In genomic region chr10:109846832-109847231, GRCh38 we compare ENCODE assay signal across 24 cellular contexts.
"Had no signal": no experiment of that assay in that cellular context is flagged by ENCODE, and none has a peak within 500 bp of the region (broad histone marks: within the 10 kb centered on the region; RNA-seq: fewer than 3 reads in every experiment).

No MANE protein-coding gene starts in this region.

- H3K27me3 Mint-ChIP-seq: activated CD4-positive, alpha-beta memory T cell treated with anti-CD3 and anti-CD28 coated beads for 36 hours had no signal

- H3K9me3 ChIP-seq: adrenal gland, breast epithelium, MG63 had no signal

- H3K27me3 ChIP-seq: breast epithelium, MG63 had no signal

- H3K4me1 Mint-ChIP-seq: activated B cell treated with CpG ODN at 0.5 μM for 24 hours; activated CD4-positive, alpha-beta T cell treated with anti-CD3 and anti-CD28 coated beads, Interleukin-2, amount 10 ng/mL, durations not matched to agents 24 days and 14 days had no signal

- H3K4me3 Mint-ChIP-seq: activated B cell treated with CpG ODN at 0.5 μM for 24 hours; activated CD4-positive, alpha-beta memory T cell treated with anti-CD3 and anti-CD28 coated beads for 36 hours; activated CD4-positive, alpha-beta T cell treated with anti-CD3 and anti-CD28 coated beads, Interleukin-2, amount 10 ng/mL, durations not matched to agents 24 days and 14 days; activated naive CD8-positive, alpha-beta T cell treated with anti-CD3 and anti-CD28 coated beads, Interleukin-2, amount 10 ng/mL, durations not matched to agents 7 days and 5 days had no signal

- DNase-seq: activated B cell treated with CpG ODN at 0.5 μM for 24 hours; activated CD4-positive, alpha-beta memory T cell treated with anti-CD3 and anti-CD28 coated beads for 36 hours; activated CD4-positive, alpha-beta T cell treated with anti-CD3 and anti-CD28 coated beads for 1 hour; activated CD4-positive, alpha-beta T cell treated with anti-CD3 and anti-CD28 coated beads, Interleukin-2, amount 10 ng/mL, durations not matched to agents 24 days and 14 days; activated CD8-positive, alpha-beta memory T cell treated with anti-CD3 and anti-CD28 coated beads for 24 hours; activated naive CD4-positive, alpha-beta T cell treated with anti-CD3 and anti-CD28 coated beads, Interleukin-2, amount 50 U/mL, for 16 hours; activated naive CD8-positive, alpha-beta T cell treated with anti-CD3 and anti-CD28 coated beads, Interleukin-2, amount 10 ng/mL, durations not matched to agents 7 days and 5 days; activated T-cell treated with anti-CD3 and anti-CD28 coated beads, Interleukin-2, amount 50 U/mL, for 48 hours; adrenal gland; aorta; central memory CD4-positive, alpha-beta T cell; MG63; MV-4-11; NCI-H1092 treated with DMSO at 0.1 percent for 48 hours; NCI-H1417 treated with DMSO at 0.1 percent for 48 hours; NCI-H1694; NCI-H2029; NCI-H345; NCI-H524; PC-9; SHP77 treated with DMSO at 0.1 percent for 48 hours; T-helper 9 cell had no signal

- H3K4me1 ChIP-seq: adrenal gland, breast epithelium had no signal

- H3K27ac Mint-ChIP-seq: activated B cell treated with CpG ODN at 0.5 μM for 24 hours; activated CD4-positive, alpha-beta memory T cell treated with anti-CD3 and anti-CD28 coated beads for 36 hours; activated CD4-positive, alpha-beta T cell treated with anti-CD3 and anti-CD28 coated beads, Interleukin-2, amount 10 ng/mL, durations not matched to agents 24 days and 14 days; activated naive CD8-positive, alpha-beta T cell treated with anti-CD3 and anti-CD28 coated beads, Interleukin-2, amount 10 ng/mL, durations not matched to agents 7 days and 5 days; activated T-helper 2 cell treated with anti-CD3 and anti-CD28 coated beads, Interferon-gamma antibody, Interleukin-2, Interleukin-4, amounts not matched to agents 10 μg/mL and 5 μg/mL and 100 μg/mL, durations not matched to agents 14 hours and 24 hours and 36 hours had no signal

- H3K4me2 ChIP-seq: PC-9 had no signal

- H3K27ac ChIP-seq: adrenal gland, breast epithelium, PC-9 had no signal

- H3K36me3 Mint-ChIP-seq: activated CD4-positive, alpha-beta memory T cell treated with anti-CD3 and anti-CD28 coated beads for 36 hours; activated naive CD8-positive, alpha-beta T cell treated with anti-CD3 and anti-CD28 coated beads, Interleukin-2, amount 10 ng/mL, durations not matched to agents 7 days and 5 days had no signal

- H3K9me3 Mint-ChIP-seq: activated B cell treated with CpG ODN at 0.5 μM for 24 hours; activated CD4-positive, alpha-beta memory T cell treated with anti-CD3 and anti-CD28 coated beads for 36 hours; activated CD4-positive, alpha-beta T cell treated with anti-CD3 and anti-CD28 coated beads, Interleukin-2, amount 10 ng/mL, durations not matched to agents 24 days and 14 days; activated naive CD8-positive, alpha-beta T cell treated with anti-CD3 and anti-CD28 coated beads, Interleukin-2, amount 10 ng/mL, durations not matched to agents 7 days and 5 days; activated T-helper 2 cell treated with anti-CD3 and anti-CD28 coated beads, Interferon-gamma antibody, Interleukin-2, Interleukin-4, amounts not matched to agents 10 μg/mL and 5 μg/mL and 100 μg/mL, durations not matched to agents 14 hours and 24 hours and 36 hours had no signal

- H3K4me3 ChIP-seq: adrenal gland, breast epithelium, MG63, PC-9 had no signal

- H2AFZ ChIP-seq: PC-9 had no signal

- H3K36me3 ChIP-seq: adrenal gland, breast epithelium, MG63 had no signal
